32 cellular contexts compared by ENCODE assay signal in the genomic region with DNA sequence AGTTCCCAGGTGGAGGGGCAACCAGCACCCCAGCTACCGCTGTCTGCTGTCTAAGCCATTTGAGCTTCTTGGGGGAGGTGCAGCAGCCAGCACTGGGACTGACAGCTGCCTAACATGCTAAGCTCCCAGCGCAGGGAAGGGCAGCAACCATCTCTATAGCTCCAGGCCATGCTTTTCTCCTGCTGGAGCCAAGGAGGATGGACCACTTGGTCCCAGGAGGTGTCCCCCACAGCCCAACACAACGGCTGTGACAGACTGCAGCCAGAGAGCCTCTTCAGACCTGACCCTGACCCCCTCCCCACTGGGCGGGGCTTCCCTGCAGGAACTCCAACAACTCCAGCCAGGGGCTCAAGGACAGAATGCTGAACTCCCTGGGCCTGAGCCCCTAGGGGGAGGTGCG.
"Had no signal": no experiment of that assay in that cellular context is flagged by ENCODE, and none has a peak within 500 bp of the region (broad histone marks: within the 10 kb centered on the region; RNA-seq: fewer than 3 reads in every experiment).

No MANE protein-coding gene starts in this region.

- H3K27me3 Mint-ChIP-seq: activated CD4-positive, alpha-beta memory T cell treated with anti-CD3 and anti-CD28 coated beads for 36 hours; activated CD4-positive, alpha-beta T cell treated with anti-CD3 and anti-CD28 coated beads for 36 hours; activated naive CD4-positive, alpha-beta T cell treated with anti-CD3 and anti-CD28 coated beads, Interleukin-2, amount 10 ng/mL, durations not matched to agents 7 days and 5 days; activated naive CD8-positive, alpha-beta T cell; activated naive CD8-positive, alpha-beta T cell treated with anti-CD3 and anti-CD28 coated beads, Interleukin-2, amount 50 U/mL, for 24 hours; central memory CD8-positive, alpha-beta T cell had no signal

- DNase-seq: activated CD4-positive, alpha-beta memory T cell treated with anti-CD3 and anti-CD28 coated beads for 36 hours; activated CD4-positive, alpha-beta T cell treated with anti-CD3 and anti-CD28 coated beads for 36 hours; activated CD4-positive, alpha-beta T cell treated with anti-CD3 and anti-CD28 coated beads, Interleukin-2, amount 50 U/mL, for 1 hour; activated CD8-positive, alpha-beta memory T cell treated with anti-CD3 and anti-CD28 coated beads, Interleukin-2, amount 50 U/mL, for 48 hours; activated effector memory CD4-positive, alpha-beta T cell treated with Interleukin-2 at 50 U/mL for 16 hours; activated naive CD4-positive, alpha-beta T cell treated with anti-CD3 and anti-CD28 coated beads, Interleukin-2, amount 10 ng/mL, durations not matched to agents 7 days and 5 days; activated naive CD8-positive, alpha-beta T cell treated with anti-CD3 and anti-CD28 coated beads, Interleukin-2, amount 50 U/mL, for 24 hours; activated T-cell treated with anti-CD3 and anti-CD28 coated beads, Interleukin-2, amount 50 U/mL, for 48 hours; anterior cingulate cortex; brain microvascular endothelial cell; NCI-H1105; NCI-H1436; NCI-H1694; NCI-H1930; NCI-H2081 treated with DMSO at 0.1 percent for 48 hours; NCI-H226; NCI-H446 treated with DMSO at 0.1 percent for 48 hours; NCI-H524; NCI-H69; NK-92 treated with Interleukin-12 subunit alpha and Interleukin-12 subunit beta, amount 100 ng/mL, for 24 hours; PC-3; Right ventricle myocardium superior; SW 1271; T-helper 1 cell; T-helper 2 cell; T1000 had no signal

- H3K27ac Mint-ChIP-seq: activated CD4-positive, alpha-beta memory T cell treated with anti-CD3 and anti-CD28 coated beads for 36 hours; activated CD4-positive, alpha-beta T cell treated with anti-CD3 and anti-CD28 coated beads for 36 hours; activated naive CD4-positive, alpha-beta T cell treated with anti-CD3 and anti-CD28 coated beads, Interleukin-2, amount 10 ng/mL, durations not matched to agents 7 days and 5 days; activated naive CD8-positive, alpha-beta T cell; activated naive CD8-positive, alpha-beta T cell treated with anti-CD3 and anti-CD28 coated beads, Interleukin-2, amount 50 U/mL, for 24 hours had no signal

- H3K4me3 ChIP-seq: cardiac muscle cell, K562 had no signal

- H3K27me3 ChIP-seq: brain microvascular endothelial cell, cardiac muscle cell had no signal

- H3K36me3 ChIP-seq: brain microvascular endothelial cell, cardiac muscle cell had no signal

- ATAC-seq: activated CD4-positive, alpha-beta T cell treated with anti-CD3 and anti-CD28 coated beads for 36 hours; activated CD4-positive, CD25-positive, alpha-beta regulatory T cell treated with anti-CD3 and anti-CD28 coated beads, Interleukin-2, amount 50 U/mL, for 24 hours; activated naive CD8-positive, alpha-beta T cell treated with anti-CD3 and anti-CD28 coated beads, Interleukin-2, amount 50 U/mL, for 24 hours; K562; PC-3 had no signal

- H3K4me1 Mint-ChIP-seq: activated CD4-positive, alpha-beta T cell treated with anti-CD3 and anti-CD28 coated beads for 36 hours; activated naive CD4-positive, alpha-beta T cell treated with anti-CD3 and anti-CD28 coated beads, Interleukin-2, amount 10 ng/mL, durations not matched to agents 7 days and 5 days; activated naive CD8-positive, alpha-beta T cell treated with anti-CD3 and anti-CD28 coated beads, Interleukin-2, amount 50 U/mL, for 24 hours; central memory CD8-positive, alpha-beta T cell had no signal

- H3K4me3 Mint-ChIP-seq: activated CD4-positive, alpha-beta memory T cell treated with anti-CD3 and anti-CD28 coated beads for 36 hours; activated CD4-positive, alpha-beta T cell treated with anti-CD3 and anti-CD28 coated beads for 36 hours; activated naive CD4-positive, alpha-beta T cell treated with anti-CD3 and anti-CD28 coated beads, Interleukin-2, amount 10 ng/mL, durations not matched to agents 7 days and 5 days; activated naive CD8-positive, alpha-beta T cell; activated naive CD8-positive, alpha-beta T cell treated with anti-CD3 and anti-CD28 coated beads, Interleukin-2, amount 50 U/mL, for 24 hours; central memory CD8-positive, alpha-beta T cell had no signal

- H3K27ac ChIP-seq: brain microvascular endothelial cell, cardiac muscle cell, RWPE1 had no signal

- H3K36me3 Mint-ChIP-seq: activated CD4-positive, alpha-beta memory T cell treated with anti-CD3 and anti-CD28 coated beads for 36 hours; activated naive CD4-positive, alpha-beta T cell treated with anti-CD3 and anti-CD28 coated beads, Interleukin-2, amount 10 ng/mL, durations not matched to agents 7 days and 5 days; activated naive CD8-positive, alpha-beta T cell had no signal
